Comparison of ENCODE assay signal across 26 cellular contexts in the genomic region with DNA sequence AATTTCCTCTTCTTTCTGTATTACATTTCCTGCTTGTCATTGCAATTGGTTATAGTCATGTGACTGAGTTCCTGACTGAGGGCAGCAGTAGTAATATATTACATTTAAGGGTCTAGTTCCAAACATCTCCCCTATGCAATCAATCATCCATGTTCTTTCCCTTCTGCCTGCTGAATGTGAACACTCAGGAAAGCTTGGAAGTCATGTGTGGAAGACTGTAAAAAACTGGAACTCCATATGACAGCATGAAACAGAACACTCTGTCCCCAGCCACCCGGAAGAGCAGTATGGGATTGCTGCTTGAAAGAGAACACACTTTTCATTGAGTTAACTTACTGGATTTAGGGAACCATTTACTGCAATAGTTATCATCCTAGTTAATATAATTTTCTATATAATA.
"Had no signal": no experiment of that assay in that cellular context is flagged by ENCODE, and none has a peak within 500 bp of the region (broad histone marks: within the 10 kb centered on the region; RNA-seq: fewer than 3 reads in every experiment).

No MANE protein-coding gene starts in this region.

- H3K9ac ChIP-seq: parathyroid adenoma had no signal

- H3K9me3 ChIP-seq: ascending aorta, gastroesophageal sphincter, left ventricle myocardium inferior, right atrium auricular region, suprapubic skin, tibial artery had no signal

- H3K4me1 ChIP-seq: ascending aorta, left ventricle myocardium inferior, parathyroid adenoma, suprapubic skin, tibial artery had no signal

- DNase-seq: activated CD4-positive, alpha-beta memory T cell treated with anti-CD3 and anti-CD28 coated beads, Interleukin-2, amount 10 ng/mL, durations not matched to agents 7 days and 5 days; activated CD4-positive, alpha-beta T cell treated with anti-CD3 and anti-CD28 coated beads for 48 hours; activated CD8-positive, alpha-beta memory T cell treated with anti-CD3 and anti-CD28 coated beads, Interleukin-2, amount 50 U/mL, for 48 hours; activated gamma-delta T cell; activated naive CD4-positive, alpha-beta T cell treated with anti-CD3 and anti-CD28 coated beads, Interleukin-2, amount 10 ng/mL, durations not matched to agents 7 days and 5 days; activated naive CD8-positive, alpha-beta T cell treated with anti-CD3 and anti-CD28 coated beads, Interleukin-2, amount 10 ng/mL, durations not matched to agents 7 days and 5 days; activated T-cell treated with anti-CD3 and anti-CD28 coated beads, Interleukin-2, amount 50 U/mL, for 24 hours; effector memory CD8-positive, alpha-beta T cell; erythroblast; hippocampal formation; kidney glomerular epithelial cell; left ventricle myocardium inferior; stimulated activated CD4-positive, alpha-beta T cell treated with anti-CD3 and anti-CD28 coated beads, Interleukin-15, amount 100 ng/mL, for 24 hours; stimulated activated CD4-positive, alpha-beta T cell treated with anti-CD3 and anti-CD28 coated beads, Interleukin-2, amount 100 ng/mL, for 24 hours; stimulated activated naive CD4-positive, alpha-beta T cell; SW 1271; T-helper 9 cell; tibial artery; WERI-Rb-1 had no signal

- H3K27me3 ChIP-seq: ascending aorta, gastroesophageal sphincter, right atrium auricular region, suprapubic skin, tibial artery had no signal

- H2AFZ ChIP-seq: parathyroid adenoma had no signal

- ATAC-seq: activated CD4-positive, CD25-positive, alpha-beta regulatory T cell treated with anti-CD3 and anti-CD28 coated beads, Interleukin-2, amount 50 U/mL, for 24 hours; effector memory CD8-positive, alpha-beta T cell; gastroesophageal sphincter had no signal

- H3K27ac ChIP-seq: ascending aorta, coronary artery, gastroesophageal sphincter, left ventricle myocardium inferior, parathyroid adenoma, right atrium auricular region, suprapubic skin, tibial artery, WERI-Rb-1 had no signal

- H3K36me3 ChIP-seq: ascending aorta, gastroesophageal sphincter, left ventricle myocardium inferior, right atrium auricular region, suprapubic skin, tibial artery, WERI-Rb-1 had no signal

- H3K4me3 ChIP-seq: ascending aorta, coronary artery, gastroesophageal sphincter, left ventricle myocardium inferior, right atrium auricular region, suprapubic skin, tibial artery had no signal

- H3K79me2 ChIP-seq: parathyroid adenoma had no signal
